ENCODE assay signal across 20 cellular contexts in the genomic region with DNA sequence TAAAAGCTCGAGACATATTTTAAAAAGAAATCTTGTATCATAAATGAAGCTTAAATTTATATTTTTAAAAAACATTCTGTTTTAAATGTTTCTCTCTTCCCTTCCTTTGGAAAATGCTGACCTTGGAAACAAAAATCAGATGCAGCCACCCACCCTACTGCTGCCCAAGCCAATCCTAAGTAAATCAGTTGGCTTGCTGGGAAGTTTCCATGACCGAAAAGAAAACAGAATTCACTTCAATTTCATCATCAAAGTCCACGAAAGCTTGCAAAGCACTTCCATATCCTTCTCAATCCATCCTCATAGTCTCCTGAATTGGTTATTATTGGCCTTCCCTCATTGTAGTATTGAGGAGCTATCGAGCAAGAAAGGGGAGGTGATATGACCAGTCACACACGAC.
"Had no signal": no experiment of that assay in that cellular context is flagged by ENCODE, and none has a peak within 500 bp of the region (broad histone marks: within the 10 kb centered on the region; RNA-seq: fewer than 3 reads in every experiment).

No MANE protein-coding gene starts in this region.

- ATAC-seq: gastrocnemius medialis; left ventricle myocardium superior; lower lobe of right lung; natural killer cell; psoas muscle; stimulated activated memory B cell treated with anti-CD40 and anti-IgM and Interleukin-4, amounts not matched to agents 10 μg/mL and 1 μg/mL and 100 μg/mL, for 72 hours; stimulated activated naive CD8-positive, alpha-beta T cell treated with anti-CD3 and anti-CD28 coated beads, Interleukin-15, Interleukin-2, amounts not matched to agents 100 U/mL and 50 U/mL, for 24 hours had no signal

- H3K27ac ChIP-seq: colonic mucosa, esophagus muscularis mucosa, gastrocnemius medialis, lower lobe of right lung, ovary, psoas muscle, spleen, thoracic aorta, upper lobe of left lung had no signal

- DNase-seq: colonic mucosa; effector memory CD4-positive, alpha-beta T cell; foreskin fibroblast; gastrocnemius medialis; head of caudate nucleus; left ventricle myocardium superior; lower lobe of right lung; natural killer cell; occipital lobe; ovary; posterior cingulate gyrus; psoas muscle; right cardiac atrium; spleen; stimulated activated CD4-positive, alpha-beta T cell treated with anti-CD3 and anti-CD28 coated beads, Interleukin-4, amount 100 ng/mL, for 4 hours; stimulated activated naive CD8-positive, alpha-beta T cell treated with anti-CD3 and anti-CD28 coated beads, Interleukin-15, Interleukin-2, amounts not matched to agents 100 U/mL and 50 U/mL, for 24 hours; upper lobe of left lung had no signal
